1 cellular context compared by ENCODE assay signal in the genomic region with DNA sequence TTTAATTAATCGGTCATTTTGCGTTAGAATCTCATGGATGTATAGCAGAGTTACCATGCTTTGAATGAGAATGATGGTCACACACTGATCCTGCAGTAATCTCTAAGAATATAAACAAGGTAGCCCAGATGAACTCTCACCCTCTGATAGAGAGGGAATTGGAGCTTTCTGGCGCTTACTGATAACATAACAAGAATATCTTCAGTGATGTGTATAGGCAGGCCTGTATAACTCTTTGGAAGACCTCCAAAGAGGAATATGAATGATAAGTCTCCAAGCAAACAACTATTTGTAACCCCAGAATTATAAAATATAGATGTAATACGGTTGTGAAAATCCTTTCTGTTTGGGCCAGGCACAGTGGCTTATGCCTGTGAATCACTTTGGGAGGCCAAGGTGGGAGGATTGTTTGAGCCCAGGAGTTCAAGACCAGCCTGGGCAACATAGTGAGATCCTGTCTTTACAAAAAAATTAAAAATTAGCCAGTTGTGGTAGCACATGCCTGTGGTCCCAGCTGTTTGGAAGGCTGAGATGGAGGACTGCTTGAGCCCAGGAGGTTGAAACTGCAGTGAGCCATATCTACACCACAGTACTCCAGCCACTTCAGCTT.
A peak's percentile ranks its signal among the peaks of the same experiment; 100 is the strongest.
TF ChIP-seq lines count a peak whose summit lies in the region.

No MANE protein-coding gene starts in this region.

TF ChIP-seq in K562, 482 proteins besides CTCF, POLR2A, EP300 and RAD21 (continued from another document and continues in another):
- TF ChIP-seq ZNF318 (IDR thresholded peaks at IDR 0.05; ENCODE audit: borderline replicate concordance in 1 of 2, low read depth in 1 of 2), result no peak
- TF ChIP-seq THAP7 (CRISPR knock-in tag; IDR thresholded peaks at IDR 0.05), result no peak
- no peak for TF ChIP-seq NFRKB (IDR thresholded peaks at IDR 0.05; ENCODE audit: low read depth)
- no peak for TF ChIP-seq ELK1 (CRISPR knock-in tag; IDR thresholded peaks at IDR 0.05)
- TF ChIP-seq, protein P1, sequence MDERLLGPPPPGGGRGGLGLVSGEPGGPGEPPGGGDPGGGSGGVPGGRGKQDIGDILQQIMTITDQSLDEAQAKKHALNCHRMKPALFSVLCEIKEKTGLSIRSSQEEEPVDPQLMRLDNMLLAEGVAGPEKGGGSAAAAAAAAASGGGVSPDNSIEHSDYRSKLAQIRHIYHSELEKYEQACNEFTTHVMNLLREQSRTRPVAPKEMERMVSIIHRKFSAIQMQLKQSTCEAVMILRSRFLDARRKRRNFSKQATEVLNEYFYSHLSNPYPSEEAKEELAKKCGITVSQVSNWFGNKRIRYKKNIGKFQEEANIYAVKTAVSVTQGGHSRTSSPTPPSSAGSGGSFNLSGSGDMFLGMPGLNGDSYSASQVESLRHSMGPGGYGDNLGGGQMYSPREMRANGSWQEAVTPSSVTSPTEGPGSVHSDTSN (CRISPR knock-in tag; IDR thresholded peaks at IDR 0.05; ENCODE audit: low read depth), result no peak
- TF ChIP-seq, protein P1 (tag; conservative IDR thresholded peaks at IDR 0.05; ENCODE audit: low read depth), result no peak
- no peak for TF ChIP-seq SP1 (CRISPR knock-in tag; IDR thresholded peaks at IDR 0.05)
- TF ChIP-seq ZNF766 (CRISPR knock-in tag; conservative IDR thresholded peaks at IDR 0.05), result no peak
- TF ChIP-seq MTA1 (IDR thresholded peaks at IDR 0.05; ENCODE audit: borderline replicate concordance), result no peak
- no peak for TF ChIP-seq CBX1 (IDR thresholded peaks at IDR 0.05; ENCODE audit: low read depth)
- no peak for TF ChIP-seq TAF9B (IDR thresholded peaks at IDR 0.05; ENCODE audit: partially characterized antibody)
- no peak for TF ChIP-seq ZNF124 (CRISPR knock-in tag; IDR thresholded peaks at IDR 0.05)
- TF ChIP-seq ZNF146 (CRISPR knock-in tag; IDR thresholded peaks at IDR 0.05; ENCODE audit: unreplicated experiment), result no peak
- TF ChIP-seq JUN (IDR thresholded peaks at IDR 0.05; ENCODE audit: borderline replicate concordance, low read depth, low read length), result no peak
- TF ChIP-seq JUN (CRISPR knock-in tag; IDR thresholded peaks at IDR 0.05; ENCODE audit: borderline replicate concordance), result no peak
- no peak for TF ChIP-seq MTA3 (IDR thresholded peaks at IDR 0.05; ENCODE audit: borderline replicate concordance)
- TF ChIP-seq, protein P2, sequence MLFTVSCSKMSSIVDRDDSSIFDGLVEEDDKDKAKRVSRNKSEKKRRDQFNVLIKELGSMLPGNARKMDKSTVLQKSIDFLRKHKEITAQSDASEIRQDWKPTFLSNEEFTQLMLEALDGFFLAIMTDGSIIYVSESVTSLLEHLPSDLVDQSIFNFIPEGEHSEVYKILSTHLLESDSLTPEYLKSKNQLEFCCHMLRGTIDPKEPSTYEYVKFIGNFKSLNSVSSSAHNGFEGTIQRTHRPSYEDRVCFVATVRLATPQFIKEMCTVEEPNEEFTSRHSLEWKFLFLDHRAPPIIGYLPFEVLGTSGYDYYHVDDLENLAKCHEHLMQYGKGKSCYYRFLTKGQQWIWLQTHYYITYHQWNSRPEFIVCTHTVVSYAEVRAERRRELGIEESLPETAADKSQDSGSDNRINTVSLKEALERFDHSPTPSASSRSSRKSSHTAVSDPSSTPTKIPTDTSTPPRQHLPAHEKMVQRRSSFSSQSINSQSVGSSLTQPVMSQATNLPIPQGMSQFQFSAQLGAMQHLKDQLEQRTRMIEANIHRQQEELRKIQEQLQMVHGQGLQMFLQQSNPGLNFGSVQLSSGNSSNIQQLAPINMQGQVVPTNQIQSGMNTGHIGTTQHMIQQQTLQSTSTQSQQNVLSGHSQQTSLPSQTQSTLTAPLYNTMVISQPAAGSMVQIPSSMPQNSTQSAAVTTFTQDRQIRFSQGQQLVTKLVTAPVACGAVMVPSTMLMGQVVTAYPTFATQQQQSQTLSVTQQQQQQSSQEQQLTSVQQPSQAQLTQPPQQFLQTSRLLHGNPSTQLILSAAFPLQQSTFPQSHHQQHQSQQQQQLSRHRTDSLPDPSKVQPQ (CRISPR knock-in tag; IDR thresholded peaks at IDR 0.05; ENCODE audit: borderline replicate concordance), result no peak
- no peak for TF ChIP-seq XRCC5 (IDR thresholded peaks at IDR 0.05; ENCODE audit: low read depth, low read length)
- TF ChIP-seq ETV1 (tag; conservative IDR thresholded peaks at IDR 0.05; ENCODE audit: low read depth), result no peak
- TF ChIP-seq PTTG1 (tag; IDR thresholded peaks at IDR 0.05; ENCODE audit: low read depth), result no peak
- TF ChIP-seq RBM39 (optimal IDR thresholded peaks at IDR 0.05; ENCODE audit: low read depth, low read length), result no peak
- TF ChIP-seq FOSL1 (tag; conservative IDR thresholded peaks at IDR 0.05), result peak; percentile 49; the same call in 1 of the 2 replicates
- no peak for TF ChIP-seq ZNF785 (CRISPR knock-in tag; IDR thresholded peaks at IDR 0.05)
- TF ChIP-seq ZNF740 (CRISPR knock-in tag; IDR thresholded peaks at IDR 0.05), result no peak
- TF ChIP-seq ZNF740 (tag; IDR thresholded peaks at IDR 0.05), result no peak
- TF ChIP-seq, protein P3, sequence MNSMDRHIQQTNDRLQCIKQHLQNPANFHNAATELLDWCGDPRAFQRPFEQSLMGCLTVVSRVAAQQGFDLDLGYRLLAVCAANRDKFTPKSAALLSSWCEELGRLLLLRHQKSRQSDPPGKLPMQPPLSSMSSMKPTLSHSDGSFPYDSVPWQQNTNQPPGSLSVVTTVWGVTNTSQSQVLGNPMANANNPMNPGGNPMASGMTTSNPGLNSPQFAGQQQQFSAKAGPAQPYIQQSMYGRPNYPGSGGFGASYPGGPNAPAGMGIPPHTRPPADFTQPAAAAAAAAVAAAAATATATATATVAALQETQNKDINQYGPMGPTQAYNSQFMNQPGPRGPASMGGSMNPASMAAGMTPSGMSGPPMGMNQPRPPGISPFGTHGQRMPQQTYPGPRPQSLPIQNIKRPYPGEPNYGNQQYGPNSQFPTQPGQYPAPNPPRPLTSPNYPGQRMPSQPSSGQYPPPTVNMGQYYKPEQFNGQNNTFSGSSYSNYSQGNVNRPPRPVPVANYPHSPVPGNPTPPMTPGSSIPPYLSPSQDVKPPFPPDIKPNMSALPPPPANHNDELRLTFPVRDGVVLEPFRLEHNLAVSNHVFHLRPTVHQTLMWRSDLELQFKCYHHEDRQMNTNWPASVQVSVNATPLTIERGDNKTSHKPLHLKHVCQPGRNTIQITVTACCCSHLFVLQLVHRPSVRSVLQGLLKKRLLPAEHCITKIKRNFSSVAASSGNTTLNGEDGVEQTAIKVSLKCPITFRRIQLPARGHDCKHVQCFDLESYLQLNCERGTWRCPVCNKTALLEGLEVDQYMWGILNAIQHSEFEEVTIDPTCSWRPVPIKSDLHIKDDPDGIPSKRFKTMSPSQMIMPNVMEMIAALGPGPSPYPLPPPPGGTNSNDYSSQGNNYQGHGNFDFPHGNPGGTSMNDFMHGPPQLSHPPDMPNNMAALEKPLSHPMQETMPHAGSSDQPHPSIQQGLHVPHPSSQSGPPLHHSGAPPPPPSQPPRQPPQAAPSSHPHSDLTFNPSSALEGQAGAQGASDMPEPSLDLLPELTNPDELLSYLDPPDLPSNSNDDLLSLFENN (IDR thresholded peaks at IDR 0.05; ENCODE audit: low read depth in 2 of 2, low read length in 2 of 2), result peak in 1 of 2 experiments; percentile 67; a peak in 1 of 4 replicates
- TF ChIP-seq ATF7 (IDR thresholded peaks at IDR 0.05), result 0 out of 2 replicates have a peak, but pooled peaks have one; percentile 25
- no peak for TF ChIP-seq KDM2B (CRISPR knock-in tag; IDR thresholded peaks at IDR 0.05)
- TF ChIP-seq ZNF655 (CRISPR knock-in tag; IDR thresholded peaks at IDR 0.05), result no peak
- TF ChIP-seq ILK (tag; IDR thresholded peaks at IDR 0.05; ENCODE audit: borderline replicate concordance, low read depth), result no peak
